ENCODE assay signal across 2 cellular contexts in the genomic region with DNA sequence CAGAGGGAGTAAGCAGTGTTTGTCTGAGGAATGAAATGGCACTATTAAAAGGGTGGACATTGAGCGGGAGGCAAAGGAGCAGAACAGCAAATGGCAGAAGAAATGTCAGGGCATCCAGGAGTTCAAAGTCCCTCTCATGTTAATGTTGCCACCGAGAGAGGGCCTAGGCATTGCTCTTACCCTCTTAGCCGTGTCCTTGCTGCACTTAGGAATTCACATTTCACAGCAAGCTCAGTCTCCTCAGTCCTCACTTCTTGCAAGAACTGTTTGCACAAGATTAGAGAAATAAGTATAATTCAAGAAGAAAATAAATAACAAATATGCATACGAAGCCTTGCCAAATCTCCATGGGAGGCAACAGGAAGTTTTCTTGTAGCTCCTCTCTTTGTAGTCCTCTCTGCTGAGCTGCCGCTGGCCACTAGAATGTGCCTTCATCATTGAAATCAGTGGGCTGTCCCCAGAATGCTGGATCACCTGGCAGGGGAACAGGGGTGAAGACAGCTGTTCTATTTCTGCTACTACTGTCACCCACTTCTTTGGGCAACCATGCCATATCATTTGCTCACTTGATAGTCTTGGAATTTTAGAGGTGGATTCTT.
TF ChIP-seq lines count a peak whose summit lies in the region.

No MANE protein-coding gene starts in this region.

TF ChIP-seq in GM23338, 12 proteins besides CTCF, POLR2A, EP300 and RAD21 (continues in another document):
- TF ChIP-seq CREB1 (CRISPR knock-in tag; IDR thresholded peaks at IDR 0.05; ENCODE audit: low read depth), result no peak
- TF ChIP-seq ETS1 (IDR thresholded peaks at IDR 0.05), result no peak
- no peak for TF ChIP-seq REST (IDR thresholded peaks at IDR 0.05; ENCODE audit: unreplicated experiment)
- TF ChIP-seq ZNF114 (CRISPR knock-in tag; IDR thresholded peaks at IDR 0.05), result no peak
- TF ChIP-seq POLR2AphosphoS5 (IDR thresholded peaks at IDR 0.05; ENCODE audit: low read depth), result no peak
- no peak for TF ChIP-seq STAT1 (IDR thresholded peaks at IDR 0.05; ENCODE audit: unreplicated experiment)
- TF ChIP-seq EZH2 (IDR thresholded peaks at IDR 0.05; ENCODE audit: low read depth, unreplicated experiment), result no peak
- no peak for TF ChIP-seq NANOG (IDR thresholded peaks at IDR 0.05; ENCODE audit: borderline replicate concordance)
- TF ChIP-seq, protein P1, sequence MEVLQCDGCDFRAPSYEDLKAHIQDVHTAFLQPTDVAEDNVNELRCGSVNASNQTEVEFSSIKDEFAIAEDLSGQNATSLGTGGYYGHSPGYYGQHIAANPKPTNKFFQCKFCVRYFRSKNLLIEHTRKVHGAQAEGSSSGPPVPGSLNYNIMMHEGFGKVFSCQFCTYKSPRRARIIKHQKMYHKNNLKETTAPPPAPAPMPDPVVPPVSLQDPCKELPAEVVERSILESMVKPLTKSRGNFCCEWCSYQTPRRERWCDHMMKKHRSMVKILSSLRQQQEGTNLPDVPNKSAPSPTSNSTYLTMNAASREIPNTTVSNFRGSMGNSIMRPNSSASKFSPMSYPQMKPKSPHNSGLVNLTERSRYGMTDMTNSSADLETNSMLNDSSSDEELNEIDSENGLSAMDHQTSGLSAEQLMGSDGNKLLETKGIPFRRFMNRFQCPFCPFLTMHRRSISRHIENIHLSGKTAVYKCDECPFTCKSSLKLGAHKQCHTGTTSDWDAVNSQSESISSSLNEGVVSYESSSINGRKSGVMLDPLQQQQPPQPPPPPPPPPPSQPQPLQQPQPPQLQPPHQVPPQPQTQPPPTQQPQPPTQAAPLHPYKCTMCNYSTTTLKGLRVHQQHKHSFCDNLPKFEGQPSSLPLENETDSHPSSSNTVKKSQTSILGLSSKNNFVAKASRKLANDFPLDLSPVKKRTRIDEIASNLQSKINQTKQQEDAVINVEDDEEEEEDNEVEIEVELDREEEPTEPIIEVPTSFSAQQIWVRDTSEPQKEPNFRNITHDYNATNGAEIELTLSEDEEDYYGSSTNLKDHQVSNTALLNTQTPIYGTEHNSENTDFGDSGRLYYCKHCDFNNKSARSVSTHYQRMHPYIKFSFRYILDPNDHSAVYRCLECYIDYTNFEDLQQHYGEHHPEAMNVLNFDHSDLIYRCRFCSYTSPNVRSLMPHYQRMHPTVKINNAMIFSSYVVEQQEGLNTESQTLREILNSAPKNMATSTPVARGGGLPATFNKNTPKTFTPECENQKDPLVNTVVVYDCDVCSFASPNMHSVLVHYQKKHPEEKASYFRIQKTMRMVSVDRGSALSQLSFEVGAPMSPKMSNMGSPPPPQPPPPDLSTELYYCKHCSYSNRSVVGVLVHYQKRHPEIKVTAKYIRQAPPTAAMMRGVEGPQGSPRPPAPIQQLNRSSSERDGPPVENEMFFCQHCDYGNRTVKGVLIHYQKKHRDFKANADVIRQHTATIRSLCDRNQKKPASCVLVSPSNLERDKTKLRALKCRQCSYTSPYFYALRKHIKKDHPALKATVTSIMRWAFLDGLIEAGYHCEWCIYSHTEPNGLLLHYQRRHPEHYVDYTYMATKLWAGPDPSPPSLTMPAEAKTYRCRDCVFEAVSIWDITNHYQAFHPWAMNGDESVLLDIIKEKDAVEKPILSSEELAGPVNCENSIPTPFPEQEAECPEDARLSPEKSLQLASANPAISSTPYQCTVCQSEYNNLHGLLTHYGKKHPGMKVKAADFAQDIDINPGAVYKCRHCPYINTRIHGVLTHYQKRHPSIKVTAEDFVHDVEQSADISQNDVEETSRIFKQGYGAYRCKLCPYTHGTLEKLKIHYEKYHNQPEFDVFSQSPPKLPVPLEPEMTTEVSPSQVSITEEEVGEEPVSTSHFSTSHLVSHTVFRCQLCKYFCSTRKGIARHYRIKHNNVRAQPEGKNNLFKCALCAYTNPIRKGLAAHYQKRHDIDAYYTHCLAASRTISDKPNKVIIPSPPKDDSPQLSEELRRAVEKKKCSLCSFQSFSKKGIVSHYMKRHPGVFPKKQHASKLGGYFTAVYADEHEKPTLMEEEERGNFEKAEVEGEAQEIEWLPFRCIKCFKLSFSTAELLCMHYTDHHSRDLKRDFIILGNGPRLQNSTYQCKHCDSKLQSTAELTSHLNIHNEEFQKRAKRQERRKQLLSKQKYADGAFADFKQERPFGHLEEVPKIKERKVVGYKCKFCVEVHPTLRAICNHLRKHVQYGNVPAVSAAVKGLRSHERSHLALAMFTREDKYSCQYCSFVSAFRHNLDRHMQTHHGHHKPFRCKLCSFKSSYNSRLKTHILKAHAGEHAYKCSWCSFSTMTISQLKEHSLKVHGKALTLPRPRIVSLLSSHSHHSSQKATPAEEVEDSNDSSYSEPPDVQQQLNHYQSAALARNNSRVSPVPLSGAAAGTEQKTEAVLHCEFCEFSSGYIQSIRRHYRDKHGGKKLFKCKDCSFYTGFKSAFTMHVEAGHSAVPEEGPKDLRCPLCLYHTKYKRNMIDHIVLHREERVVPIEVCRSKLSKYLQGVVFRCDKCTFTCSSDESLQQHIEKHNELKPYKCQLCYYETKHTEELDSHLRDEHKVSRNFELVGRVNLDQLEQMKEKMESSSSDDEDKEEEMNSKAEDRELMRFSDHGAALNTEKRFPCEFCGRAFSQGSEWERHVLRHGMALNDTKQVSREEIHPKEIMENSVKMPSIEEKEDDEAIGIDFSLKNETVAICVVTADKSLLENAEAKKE (CRISPR knock-in tag; IDR thresholded peaks at IDR 0.05), result no peak

TF ChIP-seq in H1, 55 proteins besides CTCF, POLR2A, EP300 and RAD21:
- TF ChIP-seq TBP (IDR thresholded peaks at IDR 0.05; ENCODE audit: low read depth, low read length), result no peak
- TF ChIP-seq TCF12 (IDR thresholded peaks at IDR 0.05; ENCODE audit: low read depth, low read length), result no peak
- TF ChIP-seq SAP30 (IDR thresholded peaks at IDR 0.05; ENCODE audit: insufficient read depth, insufficient replicate concordance, low read length), result no peak
- TF ChIP-seq YY1 (IDR thresholded peaks at IDR 0.05; ENCODE audit: low read depth, low read length), result no peak
- TF ChIP-seq FOSL1 (IDR thresholded peaks at IDR 0.05; ENCODE audit: insufficient read depth, low read depth, low read length), result no peak
- TF ChIP-seq ASH2L (IDR thresholded peaks at IDR 0.05; ENCODE audit: low read length), result no peak
- no peak for TF ChIP-seq RXRA (IDR thresholded peaks at IDR 0.05; ENCODE audit: insufficient read depth, low read depth, low read length)
- no peak for TF ChIP-seq CBX8 (IDR thresholded peaks at IDR 0.05; ENCODE audit: borderline replicate concordance, low read depth, low read length)
- no peak for TF ChIP-seq KDM1A (IDR thresholded peaks at IDR 0.05; ENCODE audit: borderline replicate concordance, low read length)
- TF ChIP-seq, protein P2, sequence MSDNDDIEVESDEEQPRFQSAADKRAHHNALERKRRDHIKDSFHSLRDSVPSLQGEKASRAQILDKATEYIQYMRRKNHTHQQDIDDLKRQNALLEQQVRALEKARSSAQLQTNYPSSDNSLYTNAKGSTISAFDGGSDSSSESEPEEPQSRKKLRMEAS (IDR thresholded peaks at IDR 0.05), result no peak
TF ChIP-seq in H1: peak in this region for 0.
